24 cellular contexts compared by ENCODE assay signal in genomic region chr12:82857276-82857675, GRCh38.
DNase-seq lines count a peak whose midpoint lies in the region; ATAC-seq and TF ChIP-seq lines count a peak whose summit lies in the region.
"Had no signal": no experiment of that assay in that cellular context is flagged by ENCODE, and none has a peak within 500 bp of the region (broad histone marks: within the 10 kb centered on the region; RNA-seq: fewer than 3 reads in every experiment).

No MANE protein-coding gene starts in this region.

- DNase-seq in CD14-positive monocyte (ENCODE audit: low spot score) (no peak), UCSD-AML1 (lab: John Stamatoyannopoulos, UW; ENCODE audit: unreplicated experiment) (peak; percentile 4), epithelial cell of proximal tubule (ENCODE audit: low read depth) (peak; percentile 44), nephron progenitor cell (peak; percentile 4), midbrain (lab: John Stamatoyannopoulos, UW) (no peak), glutamatergic neuron (no peak), occipital lobe (lab: John Stamatoyannopoulos, UW) (no peak)
- DNase-seq: activated CD4-positive, alpha-beta T cell treated with anti-CD3 and anti-CD28 coated beads for 48 hours; activated naive CD4-positive, alpha-beta T cell treated with anti-CD3 and anti-CD28 coated beads for 36 hours; activated T-cell treated with anti-CD3 and anti-CD28 coated beads, Interleukin-2, amount 50 U/mL, for 72 hours; amniotic stem cell; CD4-positive, alpha-beta memory T cell; NCI-H1092; NCI-H187; NCI-H2171 treated with DMSO at 0.1 percent for 48 hours; NCI-H510A treated with DMSO at 0.1 percent for 48 hours; psoas muscle; stimulated activated CD4-positive, alpha-beta T cell treated with anti-CD3 and anti-CD28 coated beads, Interleukin-15, amount 100 ng/mL, for 24 hours; stimulated activated naive CD4-positive, alpha-beta T cell; T-helper 2 cell had no signal

- ATAC-seq in stimulated activated memory B cell treated with anti-CD40 and anti-IgM and Interleukin-4, amounts not matched to agents 10 μg/mL and 1 μg/mL and 100 μg/mL, for 72 hours = no peak
- ATAC-seq: activated T-cell treated with anti-CD3 and anti-CD28 coated beads, Interleukin-2, amount 50 U/mL, for 72 hours; psoas muscle; SK-N-SH treated with all-trans-retinoic acid at 6 μM for 48 hours had no signal

- H3K27me3 Mint-ChIP-seq in CD14-positive monocyte (ENCODE audit: low read depth in 3 of 3) (no peaks in the 10 kb centered on the region), nephron progenitor cell (ENCODE audit: low read depth, poor library complexity) (no peaks in the 10 kb centered on the region), glutamatergic neuron (ENCODE audit: unreplicated experiment) (peaks cover under 1% of the 10 kb centered on the region)
- no peaks in the 10 kb centered on the region for H3K27me3 Mint-ChIP-seq in stimulated activated memory B cell treated with anti-CD40 and anti-IgM and Interleukin-4, amounts not matched to agents 10 μg/mL and 1 μg/mL and 100 μg/mL, for 72 hours
- H3K27me3 Mint-ChIP-seq: CD4-positive, alpha-beta memory T cell had no signal

- H3K36me3 Mint-ChIP-seq in CD14-positive monocyte (peaks cover 37 to 40% of the 10 kb centered on the region in 2 donors), nephron progenitor cell (ENCODE audit: low read depth) (peaks cover 34% of the 10 kb centered on the region), glutamatergic neuron (ENCODE audit: unreplicated experiment) (no peaks in the 10 kb centered on the region)
- H3K36me3 Mint-ChIP-seq in stimulated activated memory B cell treated with anti-CD40 and anti-IgM and Interleukin-4, amounts not matched to agents 10 μg/mL and 1 μg/mL and 100 μg/mL, for 72 hours = peaks cover 6% of the 10 kb centered on the region

- H3K4me3 Mint-ChIP-seq in CD14-positive monocyte (peak overlapping the region in 1 of 2 donors; percentile 61), nephron progenitor cell (no peak overlapping the region), glutamatergic neuron (ENCODE audit: unreplicated experiment) (no peak overlapping the region)
- no peak overlapping the region for H3K4me3 Mint-ChIP-seq in stimulated activated memory B cell treated with anti-CD40 and anti-IgM and Interleukin-4, amounts not matched to agents 10 μg/mL and 1 μg/mL and 100 μg/mL, for 72 hours
- H3K4me3 Mint-ChIP-seq: activated naive CD4-positive, alpha-beta T cell treated with anti-CD3 and anti-CD28 coated beads for 36 hours; activated T-cell treated with anti-CD3 and anti-CD28 coated beads, Interleukin-2, amount 50 U/mL, for 72 hours; CD4-positive, alpha-beta memory T cell had no signal

- peak overlapping the region; percentile 38 to 89 (median 81) for H3K27ac Mint-ChIP-seq in CD14-positive monocyte
- peak overlapping the region; percentile 93 for H3K27ac Mint-ChIP-seq in nephron progenitor cell
- no peak overlapping the region for H3K27ac Mint-ChIP-seq in glutamatergic neuron (ENCODE audit: unreplicated experiment)
- H3K27ac Mint-ChIP-seq in stimulated activated memory B cell treated with anti-CD40 and anti-IgM and Interleukin-4, amounts not matched to agents 10 μg/mL and 1 μg/mL and 100 μg/mL, for 72 hours = no peak overlapping the region
- H3K27ac Mint-ChIP-seq: activated naive CD4-positive, alpha-beta T cell treated with anti-CD3 and anti-CD28 coated beads for 36 hours; activated T-cell treated with anti-CD3 and anti-CD28 coated beads, Interleukin-2, amount 50 U/mL, for 72 hours; CD4-positive, alpha-beta memory T cell had no signal

- H3K4me1 Mint-ChIP-seq in CD14-positive monocyte (peaks cover 61% of the 10 kb centered on the region), nephron progenitor cell (peaks cover 24% of the 10 kb centered on the region), glutamatergic neuron (ENCODE audit: low read depth, unreplicated experiment) (peaks cover 5% of the 10 kb centered on the region)
- H3K4me1 Mint-ChIP-seq in stimulated activated memory B cell treated with anti-CD40 and anti-IgM and Interleukin-4, amounts not matched to agents 10 μg/mL and 1 μg/mL and 100 μg/mL, for 72 hours = no peaks in the 10 kb centered on the region
- H3K4me1 Mint-ChIP-seq: CD4-positive, alpha-beta memory T cell had no signal

- H3K9me3 Mint-ChIP-seq in CD14-positive monocyte (peaks cover 0 to 5% (median 0%) of the 10 kb centered on the region in 7 donors), nephron progenitor cell (peaks cover 3% of the 10 kb centered on the region), glutamatergic neuron (ENCODE audit: unreplicated experiment) (peaks cover 2% of the 10 kb centered on the region)
- no peaks in the 10 kb centered on the region for H3K9me3 Mint-ChIP-seq in stimulated activated memory B cell treated with anti-CD40 and anti-IgM and Interleukin-4, amounts not matched to agents 10 μg/mL and 1 μg/mL and 100 μg/mL, for 72 hours
- H3K9me3 Mint-ChIP-seq: activated naive CD4-positive, alpha-beta T cell treated with anti-CD3 and anti-CD28 coated beads for 36 hours; activated T-cell treated with anti-CD3 and anti-CD28 coated beads, Interleukin-2, amount 50 U/mL, for 72 hours had no signal

- intact Hi-C loops in CD14-positive monocyte (cut with micrococcal nuclease) = no loop called here

- peak overlapping the region; percentile 10 for H3K4me3 ChIP-seq in epithelial cell of proximal tubule (ENCODE audit: low read depth, low read length)
- H3K4me3 ChIP-seq: coronary artery, psoas muscle, vagina had no signal

- TF ChIP-seq CTCF in CD14-positive monocyte (IDR thresholded peaks at IDR 0.05) (no peak), epithelial cell of proximal tubule (conservative IDR thresholded peaks at IDR 0.05; ENCODE audit: low read depth, low read length) (no peak), nephron progenitor cell (IDR thresholded peaks at IDR 0.05) (no peak), glutamatergic neuron (IDR thresholded peaks at IDR 0.05; ENCODE audit: partially characterized antibody, unreplicated experiment) (no peak)

Comparison
In these comparisons a context has a peak if more than half of its experiments do, and no peak if none do; other contexts are left out.
1. DNase-seq: peak in UCSD-AML1 (single experiment), epithelial cell of proximal tubule (single experiment) and nephron progenitor cell (single experiment); none in CD14-positive monocyte (single experiment), midbrain (single experiment), glutamatergic neuron (single experiment) and occipital lobe (single experiment).
2. H3K27ac Mint-ChIP-seq: peak in CD14-positive monocyte (7 of 7) and nephron progenitor cell (single experiment); none in glutamatergic neuron (single experiment) and stimulated activated memory B cell treated with anti-CD40 and anti-IgM and Interleukin-4, amounts not matched to agents 10 μg/mL and 1 μg/mL and 100 μg/mL, for 72 hours (single experiment).